In the genomic region with DNA sequence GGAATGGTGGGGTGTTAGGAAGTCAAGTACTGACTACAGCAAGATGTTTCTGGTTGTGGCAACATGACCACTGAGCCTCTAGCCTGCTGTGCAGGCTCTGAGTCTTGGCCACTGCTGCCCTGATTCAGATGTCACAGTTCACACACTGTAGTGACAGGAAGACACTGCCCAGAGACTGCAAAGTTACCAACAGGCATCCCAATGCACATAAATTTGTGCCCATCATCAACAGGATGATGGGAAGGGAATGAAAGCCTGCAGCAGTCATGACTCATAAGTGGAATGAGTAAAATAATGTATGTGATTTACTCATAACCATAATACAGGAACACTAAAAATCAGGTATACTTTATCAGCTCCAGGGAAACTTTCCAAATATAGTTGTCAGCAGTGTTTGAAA, we compare ENCODE assay signal across 21 cellular contexts.
A peak's percentile ranks its signal among the peaks of the same experiment; 100 is the strongest.
DNase-seq lines count a peak whose midpoint lies in the region; ATAC-seq, FAIRE-seq and TF ChIP-seq lines count a peak whose summit lies in the region.
"Had no signal": no experiment of that assay in that cellular context is flagged by ENCODE, and none has a peak within 500 bp of the region (broad histone marks: within the 10 kb centered on the region; RNA-seq: fewer than 3 reads in every experiment).

No MANE protein-coding gene starts in this region.

- H3K9me3 Mint-ChIP-seq in activated T-cell treated with anti-CD3 and anti-CD28 coated beads, Interleukin-2, amount 50 U/mL, for 72 hours = no peaks in the 10 kb centered on the region
- H3K9me3 Mint-ChIP-seq: activated CD4-positive, alpha-beta memory T cell treated with anti-CD3 and anti-CD28 coated beads, Interleukin-2, amount 10 ng/mL, durations not matched to agents 7 days and 5 days; stimulated activated memory B cell treated with anti-CD40 and anti-IgM and Interleukin-4, amounts not matched to agents 10 μg/mL and 1 μg/mL and 100 μg/mL, for 72 hours; WTC11 had no signal

- H3K36me3 Mint-ChIP-seq in activated T-cell treated with anti-CD3 and anti-CD28 coated beads, Interleukin-2, amount 50 U/mL, for 72 hours (ENCODE audit: insufficient read depth in 2 of 2) = no peaks in the 10 kb centered on the region
- H3K36me3 Mint-ChIP-seq: CD4-positive, CD25-positive, alpha-beta regulatory T cell; immature natural killer cell; stimulated activated memory B cell treated with anti-CD40 and anti-IgM and Interleukin-4, amounts not matched to agents 10 μg/mL and 1 μg/mL and 100 μg/mL, for 72 hours; WTC11 had no signal

- no peaks in the 10 kb centered on the region for H3K27me3 ChIP-seq in GM23248 (replicated peaks; ENCODE audit: insufficient read depth)
- H3K27me3 ChIP-seq in H1 (replicated peaks in 1 of 4; ENCODE audit: control insufficient read depth in 3 of 4, extremely low read depth in 1 of 4, insufficient read depth in 3 of 4, low read length in 3 of 4) = peaks cover 0 to 1% (median 0%) of the 10 kb centered on the region in 4 experiments; a peak in 1 of 7 replicates
- no peaks in the 10 kb centered on the region for H3K27me3 ChIP-seq in mesendoderm (ENCODE audit: insufficient read depth, low read length, poor library complexity)

- no peak for TF ChIP-seq POLR2A in H1 (IDR thresholded peaks at IDR 0.05; ENCODE audit: control extremely low read depth in 1 of 2, low read depth in 2 of 2, low read length in 2 of 2)

- H2BK12ac ChIP-seq in H1 (ENCODE audit: low read depth, low read length) = no peak overlapping the region

- H3K27ac ChIP-seq in GM23248 (no peak overlapping the region), H1 (ENCODE audit: low read depth, low read length) (no peak overlapping the region), mesendoderm (ENCODE audit: low read depth, low read length) (no peak overlapping the region)
- H3K27ac ChIP-seq: thoracic aorta had no signal

- H3F3A ChIP-seq in GM23248 (ENCODE audit: insufficient read depth) = no peaks in the 10 kb centered on the region

- peak; percentile 45 for FAIRE-seq in H1 (lab: Jason Lieb, UNC)

- H3K23me2 ChIP-seq in H1 (ENCODE audit: low read depth, low read length) = no peaks in the 10 kb centered on the region

- ATAC-seq in HG03095 (IDR thresholded peaks at IDR 0.05; ENCODE audit: unreplicated experiment) = no peak
- no peak for ATAC-seq in activated T-cell treated with anti-CD3 and anti-CD28 coated beads, Interleukin-2, amount 50 U/mL, for 72 hours (replicated peaks in 1 of 2)
- ATAC-seq: stimulated activated memory B cell treated with anti-CD40 and anti-IgM and Interleukin-4, amounts not matched to agents 10 μg/mL and 1 μg/mL and 100 μg/mL, for 72 hours; WTC11 had no signal

- no peak overlapping the region for H3K18ac ChIP-seq in H1 (ENCODE audit: extremely low read depth, low read length)
- H3K18ac ChIP-seq in mesendoderm (ENCODE audit: low read length) = no peak overlapping the region

- TF ChIP-seq CTCF in H1 (IDR thresholded peaks at IDR 0.05; ENCODE audit: control extremely low read depth in 1 of 3, insufficient read depth in 1 of 3, low read depth in 1 of 3, low read length in 3 of 3) = no peak

- DNase-seq in GM23248 (peak; percentile 21), RKO (ENCODE audit: low spot score) (peak; percentile 35), H1 (ENCODE audit: low read depth in 1 of 2, low spot score in 2 of 2) (no peak), mesendoderm (peak; percentile 17), DMS153 treated with DMSO at 0.1 percent for 48 hours (lab: John Stamatoyannopoulos, UW; ENCODE audit: unreplicated experiment) (no peak)
- no peak for DNase-seq in stimulated activated CD4-positive, alpha-beta T cell treated with anti-CD3 and anti-CD28 coated beads, Interleukin-2, amount 100 ng/mL, for 24 hours
- DNase-seq in activated T-cell treated with anti-CD3 and anti-CD28 coated beads, Interleukin-2, amount 50 U/mL, for 72 hours = no peak
- DNase-seq: activated CD4-positive, alpha-beta memory T cell treated with anti-CD3 and anti-CD28 coated beads, Interleukin-2, amount 10 ng/mL, durations not matched to agents 7 days and 5 days; activated naive CD4-positive, alpha-beta T cell treated with anti-CD3 and anti-CD28 coated beads, Interleukin-2, amount 50 U/mL, for 16 hours; activated T-cell treated with anti-CD3 and anti-CD28 coated beads, Interleukin-2, amount 50 U/mL, for 1 hour; CD4-positive, CD25-positive, alpha-beta regulatory T cell; dermis blood vessel endothelial cell; erythroblast; immature natural killer cell; Karpas-422; NCI-H526 treated with DMSO at 0.1 percent for 48 hours; SIG-M5 had no signal

- no peak overlapping the region for H3K4me3 ChIP-seq in GM23248
- H3K4me3 ChIP-seq in H1 (ENCODE audit: extremely low read depth in 1 of 4, insufficient read depth in 2 of 4, low read depth in 3 of 4, low read length in 4 of 4) = no peak overlapping the region
- H3K4me3 ChIP-seq in mesendoderm (ENCODE audit: low read length) = no peak overlapping the region
- H3K4me3 ChIP-seq: thoracic aorta had no signal

- H4K5ac ChIP-seq in H1 (ENCODE audit: insufficient read length, low read depth, low read length) (no peak overlapping the region), mesendoderm (ENCODE audit: low read length) (no peak overlapping the region)

- no peaks in the 10 kb centered on the region for H3K27me3 Mint-ChIP-seq in activated T-cell treated with anti-CD3 and anti-CD28 coated beads, Interleukin-2, amount 50 U/mL, for 72 hours (ENCODE audit: low read depth)
- H3K27me3 Mint-ChIP-seq: activated CD4-positive, alpha-beta memory T cell treated with anti-CD3 and anti-CD28 coated beads, Interleukin-2, amount 10 ng/mL, durations not matched to agents 7 days and 5 days; CD4-positive, CD25-positive, alpha-beta regulatory T cell; stimulated activated memory B cell treated with anti-CD40 and anti-IgM and Interleukin-4, amounts not matched to agents 10 μg/mL and 1 μg/mL and 100 μg/mL, for 72 hours had no signal

- no peaks in the 10 kb centered on the region; the same call in 1 of the 2 replicates for H3K9me2 ChIP-seq in GM23248 (ENCODE audit: insufficient read depth)

- H3K4me1 Mint-ChIP-seq in activated T-cell treated with anti-CD3 and anti-CD28 coated beads, Interleukin-2, amount 50 U/mL, for 72 hours (ENCODE audit: low read depth) = no peaks in the 10 kb centered on the region
- H3K4me1 Mint-ChIP-seq: activated CD4-positive, alpha-beta memory T cell treated with anti-CD3 and anti-CD28 coated beads, Interleukin-2, amount 10 ng/mL, durations not matched to agents 7 days and 5 days; CD4-positive, CD25-positive, alpha-beta regulatory T cell; immature natural killer cell; stimulated activated memory B cell treated with anti-CD40 and anti-IgM and Interleukin-4, amounts not matched to agents 10 μg/mL and 1 μg/mL and 100 μg/mL, for 72 hours had no signal

- H3K4ac ChIP-seq in H1 (replicated peaks; ENCODE audit: insufficient read length, low read depth, low read length) = no peak overlapping the region
- H3K4ac ChIP-seq in mesendoderm (ENCODE audit: low read depth, low read length) = no peak overlapping the region

- H3K23ac ChIP-seq in H1 (ENCODE audit: insufficient read length) = no peak overlapping the region
- no peak overlapping the region for H3K23ac ChIP-seq in mesendoderm (ENCODE audit: low read length)

- H3K9ac ChIP-seq in GM23248 (no peak overlapping the region), H1 (replicated peaks in 1 of 4; ENCODE audit: extremely low read depth in 1 of 4, low read depth in 3 of 4, low read length in 3 of 4) (no peak overlapping the region), mesendoderm (ENCODE audit: low read length) (no peak overlapping the region)

- H2AK5ac ChIP-seq in H1 (ENCODE audit: low read depth, low read length) = no peak overlapping the region; the same call in 1 of the 2 replicates
- H2AK5ac ChIP-seq in mesendoderm (ENCODE audit: low read length) = no peak overlapping the region

- H3K4me3 Mint-ChIP-seq in activated T-cell treated with anti-CD3 and anti-CD28 coated beads, Interleukin-2, amount 50 U/mL, for 72 hours = no peak overlapping the region
- H3K4me3 Mint-ChIP-seq: activated CD4-positive, alpha-beta memory T cell treated with anti-CD3 and anti-CD28 coated beads, Interleukin-2, amount 10 ng/mL, durations not matched to agents 7 days and 5 days; CD4-positive, CD25-positive, alpha-beta regulatory T cell; immature natural killer cell; stimulated activated memory B cell treated with anti-CD40 and anti-IgM and Interleukin-4, amounts not matched to agents 10 μg/mL and 1 μg/mL and 100 μg/mL, for 72 hours; WTC11 had no signal

- H4K20me1 ChIP-seq in GM23248 (ENCODE audit: insufficient read depth) (no peaks in the 10 kb centered on the region), H1 (replicated peaks in 1 of 2; ENCODE audit: control insufficient read depth in 1 of 2, insufficient read depth in 2 of 2, low read length in 2 of 2) (no peaks in the 10 kb centered on the region)

- H3K27ac Mint-ChIP-seq in activated T-cell treated with anti-CD3 and anti-CD28 coated beads, Interleukin-2, amount 50 U/mL, for 72 hours = no peak overlapping the region
- H3K27ac Mint-ChIP-seq: activated CD4-positive, alpha-beta memory T cell treated with anti-CD3 and anti-CD28 coated beads, Interleukin-2, amount 10 ng/mL, durations not matched to agents 7 days and 5 days; CD4-positive, CD25-positive, alpha-beta regulatory T cell; immature natural killer cell; stimulated activated memory B cell treated with anti-CD40 and anti-IgM and Interleukin-4, amounts not matched to agents 10 μg/mL and 1 μg/mL and 100 μg/mL, for 72 hours had no signal

- no peak for TF ChIP-seq EP300 in H1 (IDR thresholded peaks at IDR 0.05; ENCODE audit: borderline replicate concordance in 1 of 2, low read depth in 2 of 2, low read length in 2 of 2)

- H3K4me2 ChIP-seq in GM23248 (ENCODE audit: unreplicated experiment) (no peak overlapping the region), H1 (ENCODE audit: insufficient read depth in 1 of 2, low read depth in 2 of 2, low read length in 2 of 2) (no peak overlapping the region), mesendoderm (ENCODE audit: low read length) (no peak overlapping the region)

- H3K9me3 ChIP-seq in GM23248 (ENCODE audit: low read depth) (no peaks in the 10 kb centered on the region), H1 (ENCODE audit: insufficient read depth in 2 of 2, low read depth in 1 of 2, low read length in 1 of 2) (no peaks in the 10 kb centered on the region)
- H3K9me3 ChIP-seq: thoracic aorta had no signal

- H2AFZ ChIP-seq in GM23248 (no peak overlapping the region), H1 (ENCODE audit: low read length) (no peak overlapping the region)

- H3K79me1 ChIP-seq in H1 (ENCODE audit: low read depth, low read length) = no peaks in the 10 kb centered on the region
- no peaks in the 10 kb centered on the region for H3K79me1 ChIP-seq in mesendoderm (ENCODE audit: low read length)

- no peak overlapping the region for H4K8ac ChIP-seq in H1 (ENCODE audit: extremely low read depth, insufficient read depth, low read length)
- no peak overlapping the region for H4K8ac ChIP-seq in mesendoderm (ENCODE audit: low read depth, low read length)

- H2BK20ac ChIP-seq in H1 (ENCODE audit: low read length) = no peak overlapping the region

- H2BK5ac ChIP-seq in H1 (ENCODE audit: low read depth, low read length) (no peak overlapping the region), mesendoderm (ENCODE audit: low read length) (no peak overlapping the region)

- no peak for TF ChIP-seq RAD21 in H1 (IDR thresholded peaks at IDR 0.05 in 1 of 2, conservative IDR thresholded peaks at IDR 0.05 in 1 of 2; ENCODE audit: low read depth in 2 of 2, low read length in 2 of 2)

- POLR2A ChIA-PET in H1 (lab: Charles Lee; ENCODE audit: partially characterized antibody) = no interaction called here

- H2BK15ac ChIP-seq in H1 (ENCODE audit: low read length) = no peak overlapping the region
- H2BK15ac ChIP-seq in mesendoderm (replicated peaks; ENCODE audit: low read depth) = no peak overlapping the region

- CTCF ChIA-PET in H1 (lab: Charles Lee; ENCODE audit: partially characterized antibody) = no interaction called here

- in situ Hi-C loops in GM23248 (cut with MboI) = no loop called here

- H2BK120ac ChIP-seq in H1 (replicated peaks; ENCODE audit: low read depth, low read length) (no peak overlapping the region), mesendoderm (ENCODE audit: low read depth, low read length) (no peak overlapping the region)

- no peak overlapping the region for H3K14ac ChIP-seq in H1 (ENCODE audit: insufficient read length)

- H3K56ac ChIP-seq in H1 (replicated peaks; ENCODE audit: insufficient read length, low read depth, low read length) (no peak overlapping the region), mesendoderm (ENCODE audit: low read length) (no peak overlapping the region)

- H3K4me1 ChIP-seq in GM23248 (ENCODE audit: insufficient read depth) = no peaks in the 10 kb centered on the region
- H3K4me1 ChIP-seq in H1 (replicated peaks in 1 of 4; ENCODE audit: control insufficient read depth in 3 of 4, insufficient read depth in 4 of 4, low read length in 3 of 4) = peaks cover 0 to 8% (median 4%) of the 10 kb centered on the region in 4 experiments; a peak in 3 of 7 replicates
- no peaks in the 10 kb centered on the region for H3K4me1 ChIP-seq in mesendoderm (ENCODE audit: control insufficient read depth, low read depth, low read length)

- no peaks in the 10 kb centered on the region for H3K79me2 ChIP-seq in GM23248 (ENCODE audit: insufficient read depth)
- no peaks in the 10 kb centered on the region for H3K79me2 ChIP-seq in H1 (ENCODE audit: control insufficient read depth in 1 of 2, insufficient read depth in 2 of 2, low read length in 2 of 2)
- H3K79me2 ChIP-seq in mesendoderm (ENCODE audit: control insufficient read depth, insufficient read depth, low read length) = no peaks in the 10 kb centered on the region

- peak overlapping the region; percentile 65 for H4K91ac ChIP-seq in H1 (replicated peaks; ENCODE audit: insufficient read length, low read length)

- H3K36me3 ChIP-seq in GM23248 (ENCODE audit: low read depth) (no peaks in the 10 kb centered on the region), H1 (ENCODE audit: control insufficient read depth in 2 of 4, insufficient read depth in 4 of 4, low read length in 3 of 4) (no peaks in the 10 kb centered on the region), mesendoderm (ENCODE audit: control insufficient read depth, insufficient read depth, low read length) (no peaks in the 10 kb centered on the region)
- H3K36me3 ChIP-seq: thoracic aorta had no signal

Comparison
In these comparisons a context has a peak if more than half of its experiments do, and no peak if none do; other contexts are left out.
1. DNase-seq: peak in GM23248 (single experiment), RKO (single experiment) and mesendoderm (single experiment); none in H1 (0 of 2), DMS153 treated with DMSO at 0.1 percent for 48 hours (single experiment), stimulated activated CD4-positive, alpha-beta T cell treated with anti-CD3 and anti-CD28 coated beads, Interleukin-2, amount 100 ng/mL, for 24 hours (0 of 2) and activated T-cell treated with anti-CD3 and anti-CD28 coated beads, Interleukin-2, amount 50 U/mL, for 72 hours (0 of 2).